ENCODE assay signal across 9 cellular contexts in the genomic region with DNA sequence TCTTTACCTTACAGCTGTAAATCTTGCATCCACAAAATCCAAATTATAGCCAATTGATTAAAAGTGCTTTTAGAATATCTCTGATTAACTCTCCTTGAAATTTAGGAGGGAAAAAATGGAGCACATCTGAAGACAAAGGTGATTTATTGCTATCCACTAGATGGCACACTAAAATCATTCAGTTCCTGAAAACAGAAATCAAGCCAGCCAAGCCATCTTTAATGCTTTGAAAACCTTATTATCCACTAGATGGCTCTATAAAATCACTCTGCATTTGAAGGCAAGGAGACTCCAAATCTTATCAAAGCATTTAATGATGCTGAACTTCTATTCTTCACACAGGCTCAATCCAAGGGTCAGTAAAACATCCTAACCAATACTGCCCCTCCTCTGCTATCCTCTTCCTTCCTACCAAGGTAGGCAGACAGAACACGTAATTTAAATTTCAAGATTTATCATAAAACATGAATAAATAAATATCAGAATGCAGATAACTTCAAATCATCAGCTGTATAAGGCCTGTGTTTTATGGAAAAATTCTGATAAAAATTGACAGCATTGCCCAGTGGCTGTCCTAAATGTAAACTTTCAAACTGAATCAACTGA. TPM values are rescaled to one million over a fixed set of nuclear protein-coding genes. Genes with fewer than 3 reads are reported as not detected.
DNase-seq lines count a peak whose midpoint lies in the region; ATAC-seq lines count a peak whose summit lies in the region.
"Had no signal": no experiment of that assay in that cellular context is flagged by ENCODE, and none has a peak within 500 bp of the region (broad histone marks: within the 10 kb centered on the region; RNA-seq: fewer than 3 reads in every experiment).

No MANE protein-coding gene starts in this region.

- H3K4me1 Mint-ChIP-seq in naive thymus-derived CD8-positive, alpha-beta T cell: no peaks in the 10 kb centered on the region
- no peaks in the 10 kb centered on the region for H3K4me1 Mint-ChIP-seq in activated CD4-positive, alpha-beta memory T cell treated with anti-CD3 and anti-CD28 coated beads for 36 hours (ENCODE audit: low read depth)

- H3K4me3 ChIP-seq in SK-N-MC: no peak overlapping the region
- H3K4me3 ChIP-seq: skin epidermis had no signal

- H3K9me3 Mint-ChIP-seq in naive thymus-derived CD8-positive, alpha-beta T cell: no peaks in the 10 kb centered on the region
- H3K9me3 Mint-ChIP-seq in activated CD4-positive, alpha-beta memory T cell treated with anti-CD3 and anti-CD28 coated beads for 36 hours: no peaks in the 10 kb centered on the region

- no peaks in the 10 kb centered on the region for H3K9me3 ChIP-seq in SK-N-MC (ENCODE audit: low read depth, low read length)

- peak; percentile 89 for DNase-seq in Ammon's horn (ENCODE audit: low spot score)
- peak; percentile 78 for DNase-seq in NCI-H1436 (lab: John Stamatoyannopoulos, UW)
- peak; percentile 83 for DNase-seq in SK-N-MC (ENCODE audit: low read depth, low spot score)
- peak in 3 of 10 donors; percentile 19 to 30 (median 23) for DNase-seq in naive thymus-derived CD8-positive, alpha-beta T cell
- no peak for DNase-seq in activated CD4-positive, alpha-beta memory T cell treated with anti-CD3 and anti-CD28 coated beads for 36 hours

- peaks cover 0 to 8% (median 4%) of the 10 kb centered on the region in 5 donors for H3K27me3 Mint-ChIP-seq in naive thymus-derived CD8-positive, alpha-beta T cell
- H3K27me3 Mint-ChIP-seq in activated CD4-positive, alpha-beta memory T cell treated with anti-CD3 and anti-CD28 coated beads for 36 hours: no peaks in the 10 kb centered on the region

- peak overlapping the region; percentile 14 for H3K9ac ChIP-seq in SK-N-MC (ENCODE audit: insufficient read length)

- intact Hi-C loops in activated CD4-positive, alpha-beta memory T cell treated with anti-CD3 and anti-CD28 coated beads for 36 hours (cut with micrococcal nuclease): no loop called here

- no peak overlapping the region for H3K27ac Mint-ChIP-seq in naive thymus-derived CD8-positive, alpha-beta T cell
- no peak overlapping the region for H3K27ac Mint-ChIP-seq in activated CD4-positive, alpha-beta memory T cell treated with anti-CD3 and anti-CD28 coated beads for 36 hours

- H3K27ac ChIP-seq in SK-N-MC: no peak overlapping the region
- H3K27ac ChIP-seq: skin epidermis had no signal

- H3K36me3 Mint-ChIP-seq in naive thymus-derived CD8-positive, alpha-beta T cell: no peaks in the 10 kb centered on the region
- no peaks in the 10 kb centered on the region for H3K36me3 Mint-ChIP-seq in activated CD4-positive, alpha-beta memory T cell treated with anti-CD3 and anti-CD28 coated beads for 36 hours

- POLR2A ChIA-PET in naive thymus-derived CD8-positive, alpha-beta T cell (lab: Charles Lee): no interaction called here
- POLR2A ChIA-PET in activated CD4-positive, alpha-beta memory T cell treated with anti-CD3 and anti-CD28 coated beads for 36 hours (lab: Charles Lee): no interaction called here

- ATAC-seq in GM18858 (IDR thresholded peaks at IDR 0.05; ENCODE audit: unreplicated experiment) (peak; percentile 77), HG02943 (IDR thresholded peaks at IDR 0.05; ENCODE audit: low read depth, unreplicated experiment) (peak; percentile 66), esophagus mucosa (peak; percentile 94)
- peak; percentile 44 to 47 for ATAC-seq in naive thymus-derived CD8-positive, alpha-beta T cell

- no peak overlapping the region for H3K4me3 Mint-ChIP-seq in naive thymus-derived CD8-positive, alpha-beta T cell
- no peak overlapping the region for H3K4me3 Mint-ChIP-seq in activated CD4-positive, alpha-beta memory T cell treated with anti-CD3 and anti-CD28 coated beads for 36 hours

- CTCF ChIA-PET in activated CD4-positive, alpha-beta memory T cell treated with anti-CD3 and anti-CD28 coated beads for 36 hours (lab: Charles Lee): interaction anchor here (0.6 to 3.4 kb wide), 3 partner anchors 119 to 1399 kb away, joined by 3 to 19 read pairs (median 3); no protein-coding TSS in a partner anchor

- no peaks in the 10 kb centered on the region for H3K36me3 ChIP-seq in SK-N-MC (ENCODE audit: insufficient read depth, low read length)

RNA-seq across cellular contexts. Expression of a gene that starts 48.4 kb away (rescaled TPM):
- 8.6 TPM for total RNA-seq in esophagus mucosa
- under 1 TPM; 0.26 to 0.66 TPM for total RNA-seq in naive thymus-derived CD8-positive, alpha-beta T cell
- under 1 TPM in 2 of 3 donors, not detected in 1; 0.17 to 0.25 TPM for polyA plus RNA-seq in naive thymus-derived CD8-positive, alpha-beta T cell
- 1 to 10 TPM; 1.4 to 1.5 TPM for total RNA-seq in activated CD4-positive, alpha-beta memory T cell treated with anti-CD3 and anti-CD28 coated beads for 36 hours
